In the genomic region with DNA sequence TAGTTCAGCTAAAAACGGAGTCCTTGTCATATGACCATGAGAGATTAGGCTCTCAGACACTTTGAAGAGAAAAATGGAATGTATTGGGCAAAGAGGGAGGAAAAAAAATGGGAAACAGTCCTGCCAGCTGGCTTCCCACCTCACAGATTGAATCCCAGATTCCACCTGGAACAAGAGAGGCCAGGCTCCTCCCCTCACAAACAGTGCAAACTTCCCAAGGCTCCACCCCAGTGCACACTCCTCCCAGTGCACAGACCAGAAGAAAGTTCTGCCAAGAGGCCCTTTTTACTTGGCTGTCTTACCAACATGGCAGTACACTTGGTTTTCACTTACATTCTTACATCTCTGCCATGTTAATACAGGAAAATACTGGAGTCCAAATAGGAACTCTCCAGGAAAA, we compare ENCODE assay signal across 24 cellular contexts.
"Had no signal": no experiment of that assay in that cellular context is flagged by ENCODE, and none has a peak within 500 bp of the region (broad histone marks: within the 10 kb centered on the region; RNA-seq: fewer than 3 reads in every experiment).

No MANE protein-coding gene starts in this region.

- ATAC-seq: activated CD8-positive, alpha-beta T cell treated with anti-CD3 and anti-CD28 coated beads, Interleukin-2, amount 10 ng/mL, durations not matched to agents 7 days and 5 days; Panc1 had no signal

- H3K36me3 ChIP-seq: adrenal gland, MG63, SJCRH30 had no signal

- DNase-seq: activated CD4-positive, alpha-beta T cell treated with anti-CD3 and anti-CD28 coated beads, Interleukin-2, amount 10 ng/mL, durations not matched to agents 24 days and 14 days; activated CD4-positive, alpha-beta T cell treated with anti-CD3 and anti-CD28 coated beads, Interleukin-2, amount 50 U/mL, for 48 hours; activated CD8-positive, alpha-beta T cell treated with anti-CD3 and anti-CD28 coated beads, Interleukin-2, amount 10 ng/mL, durations not matched to agents 7 days and 5 days; activated gamma-delta T cell; activated naive CD4-positive, alpha-beta T cell treated with Interleukin-2 at 50 U/mL for 16 hours; activated naive CD8-positive, alpha-beta T cell treated with anti-CD3 and anti-CD28 coated beads, Interleukin-2, amount 10 ng/mL, durations not matched to agents 7 days and 5 days; activated T-cell treated with anti-CD3 and anti-CD28 coated beads, Interleukin-2, amount 50 U/mL, for 24 hours; adrenal gland; caudate nucleus; Karpas-422; KBM-7; MG63; NCI-H1092; NCI-H1436 treated with DMSO at 0.1 percent for 48 hours; NCI-H1694 treated with DMSO at 0.1 percent for 48 hours; NCI-H2029; NCI-H345; NCI-H524 treated with DMSO at 0.1 percent for 48 hours; SHP77; SJCRH30 had no signal

- H3K4me3 ChIP-seq: adrenal gland, MG63, SJCRH30, SK-N-MC had no signal

- H3K4me1 ChIP-seq: SJCRH30 had no signal

- H3K27ac ChIP-seq: adrenal gland, SJCRH30, SK-N-MC had no signal

- H3K27me3 ChIP-seq: adrenal gland, MG63 had no signal

- H3K9me3 ChIP-seq: adrenal gland, MG63, SJCRH30 had no signal

- FAIRE-seq: bronchial epithelial cell, TTC549 had no signal
